ENCODE assay signal across 11 cellular contexts in the genomic region with DNA sequence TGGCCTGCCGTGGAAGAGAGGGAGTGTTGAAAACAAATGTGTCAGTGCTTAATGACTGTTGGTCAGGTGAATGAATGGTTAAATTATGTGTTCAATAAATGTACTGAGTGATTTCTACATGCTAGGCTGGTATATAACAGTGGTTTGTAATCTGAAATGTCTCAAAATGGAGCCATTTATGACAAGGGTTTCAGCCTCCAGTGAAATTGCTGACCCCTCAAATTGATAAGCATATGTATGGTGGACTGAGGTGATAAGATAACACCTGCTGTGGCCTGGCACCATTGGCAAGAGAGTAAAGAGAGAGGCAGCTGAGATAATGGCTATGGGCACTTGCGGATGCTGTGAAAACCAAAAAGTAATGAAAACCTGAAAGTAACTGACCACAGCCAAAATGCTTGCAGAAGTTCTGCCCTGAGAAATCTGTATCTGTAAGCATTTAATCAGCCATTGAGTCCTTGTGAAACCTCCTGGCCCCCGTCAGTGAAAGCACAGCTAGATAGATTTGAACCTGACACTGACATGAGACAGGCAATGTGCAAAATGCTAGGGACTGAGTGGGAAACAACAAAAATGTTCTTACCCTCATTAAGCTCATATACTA. TPM values are rescaled to one million over a fixed set of nuclear protein-coding genes. Genes with fewer than 3 reads are reported as not detected.
DNase-seq lines count a peak whose midpoint lies in the region; ATAC-seq, FAIRE-seq and TF ChIP-seq lines count a peak whose summit lies in the region.
"Had no signal": no experiment of that assay in that cellular context is flagged by ENCODE, and none has a peak within 500 bp of the region (broad histone marks: within the 10 kb centered on the region; RNA-seq: fewer than 3 reads in every experiment).

No MANE protein-coding gene starts in this region.

- WGBS in H1 (ENCODE audit: extremely low coverage in 1 of 2, insufficient coverage in 1 of 2, insufficient read length in 1 of 2, insufficient replicate concordance in 2 of 2, low coverage in 1 of 2, low lambda C conversion rate in 2 of 2, missing lambda C conversion rate in 1 of 2), 2 experiments = 74% methylated on average over 3 of the region's 3 CpGs; no CpG with 5 or more reads in 1 of the 2 experiments

- H2AK5ac ChIP-seq in H1 (ENCODE audit: low read depth, low read length) = no peak overlapping the region

- peak overlapping the region; percentile 1 for H2BK120ac ChIP-seq in H1 (replicated peaks; ENCODE audit: low read depth, low read length)

- H2BK20ac ChIP-seq in H1 (ENCODE audit: low read length) = no peak overlapping the region; the same call in 1 of the 2 replicates

- no peak overlapping the region for H3K9ac ChIP-seq in H1 (replicated peaks in 1 of 4; ENCODE audit: extremely low read depth in 1 of 4, low read depth in 3 of 4, low read length in 3 of 4)

- ATAC-seq in GM21447 (IDR thresholded peaks at IDR 0.05; ENCODE audit: unreplicated experiment) = peak; percentile 39
- ATAC-seq in HG03457 (IDR thresholded peaks at IDR 0.05; ENCODE audit: unreplicated experiment) = peak; percentile 46

- peaks cover 6 to 21% (median 20%) of the 10 kb centered on the region in 4 experiments; a peak in 6 of 7 replicates for H3K4me1 ChIP-seq in H1 (replicated peaks in 1 of 4; ENCODE audit: control insufficient read depth in 3 of 4, insufficient read depth in 4 of 4, low read length in 3 of 4)

- no peak for TF ChIP-seq EP300 in H1 (IDR thresholded peaks at IDR 0.05; ENCODE audit: borderline replicate concordance in 1 of 2, low read depth in 2 of 2, low read length in 2 of 2)

- H3K27ac ChIP-seq in H1 (ENCODE audit: low read depth, low read length) = no peak overlapping the region
- H3K27ac ChIP-seq: stomach had no signal

- POLR2A ChIA-PET in H1 (lab: Charles Lee; ENCODE audit: partially characterized antibody) = interaction anchor here (0.5 to 22.8 kb wide), 8 partner anchors 8 to 151 kb away, joined by 3 to 468 read pairs (median 4); no protein-coding TSS in a partner anchor

- no peak overlapping the region for H2AFZ ChIP-seq in H1 (ENCODE audit: low read length)

- peaks cover 10% of the 10 kb centered on the region for H3K23me2 ChIP-seq in H1 (ENCODE audit: low read depth, low read length)

- no peaks in the 10 kb centered on the region for H3K9me3 ChIP-seq in H1 (ENCODE audit: insufficient read depth in 2 of 2, low read depth in 1 of 2, low read length in 1 of 2)
- H3K9me3 ChIP-seq: stomach had no signal

- H3K79me2 ChIP-seq in H1 (ENCODE audit: control insufficient read depth in 1 of 2, insufficient read depth in 2 of 2, low read length in 2 of 2) = peaks cover 0 to 41% of the 10 kb centered on the region in 2 experiments; a peak in 3 of 4 replicates

- no peaks in the 10 kb centered on the region for H3K79me1 ChIP-seq in H1 (ENCODE audit: low read depth, low read length)

- no peak overlapping the region for H3K23ac ChIP-seq in H1 (ENCODE audit: insufficient read length)

- H3K4ac ChIP-seq in H1 (replicated peaks; ENCODE audit: insufficient read length, low read depth, low read length) = no peak overlapping the region

- no peak overlapping the region for H3K4me3 ChIP-seq in H1 (ENCODE audit: extremely low read depth in 1 of 4, insufficient read depth in 2 of 4, low read depth in 3 of 4, low read length in 4 of 4)
- H3K4me3 ChIP-seq: stomach had no signal

- no peaks in the 10 kb centered on the region for H3K27me3 ChIP-seq in H1 (replicated peaks in 1 of 4; ENCODE audit: control insufficient read depth in 3 of 4, extremely low read depth in 1 of 4, insufficient read depth in 3 of 4, low read length in 3 of 4)

- no peak overlapping the region for H3K14ac ChIP-seq in H1 (ENCODE audit: insufficient read length)

- no peaks in the 10 kb centered on the region for H4K20me1 ChIP-seq in H1 (replicated peaks in 1 of 2; ENCODE audit: control insufficient read depth in 1 of 2, insufficient read depth in 2 of 2, low read length in 2 of 2)

- CTCF ChIA-PET in H1 (lab: Charles Lee; ENCODE audit: partially characterized antibody) = no interaction called here

- TF ChIP-seq RAD21 in H1 (IDR thresholded peaks at IDR 0.05 in 1 of 2, conservative IDR thresholded peaks at IDR 0.05 in 1 of 2; ENCODE audit: low read depth in 2 of 2, low read length in 2 of 2) = no peak

- H3K36me3 ChIP-seq in H1 (ENCODE audit: control insufficient read depth in 2 of 4, insufficient read depth in 4 of 4, low read length in 3 of 4) = peaks cover 0 to 3% (median 0%) of the 10 kb centered on the region in 4 experiments; a peak in 1 of 8 replicates
- H3K36me3 ChIP-seq: stomach had no signal

- H2BK12ac ChIP-seq in H1 (ENCODE audit: low read depth, low read length) = no peak overlapping the region

- no peak overlapping the region for H4K8ac ChIP-seq in H1 (ENCODE audit: extremely low read depth, insufficient read depth, low read length)

- TF ChIP-seq POLR2A in H1 (IDR thresholded peaks at IDR 0.05; ENCODE audit: control extremely low read depth in 1 of 2, low read depth in 2 of 2, low read length in 2 of 2) = no peak

- H2BK15ac ChIP-seq in H1 (ENCODE audit: low read length) = no peak overlapping the region

- no peak overlapping the region for H2BK5ac ChIP-seq in H1 (ENCODE audit: low read depth, low read length)

- no peak overlapping the region for H3K18ac ChIP-seq in H1 (ENCODE audit: extremely low read depth, low read length)

- H3K4me2 ChIP-seq in H1 (ENCODE audit: insufficient read depth in 1 of 2, low read depth in 2 of 2, low read length in 2 of 2) = peak overlapping the region in 1 of 2 experiments; percentile 84; a peak in 1 of 4 replicates

- TF ChIP-seq CTCF in GM13977 (IDR thresholded peaks at IDR 0.05; ENCODE audit: extremely low read depth, insufficient read depth, missing control alignments) = no peak
- TF ChIP-seq CTCF in H1 (IDR thresholded peaks at IDR 0.05; ENCODE audit: control extremely low read depth in 1 of 3, insufficient read depth in 1 of 3, low read depth in 1 of 3, low read length in 3 of 3) = no peak

- H3K56ac ChIP-seq in H1 (replicated peaks; ENCODE audit: insufficient read length, low read depth, low read length) = no peak overlapping the region

- FAIRE-seq in H1 (lab: Jason Lieb, UNC) = no peak

- H4K91ac ChIP-seq in H1 (replicated peaks; ENCODE audit: insufficient read length, low read length) = no peak overlapping the region

- peak; percentile 58 for DNase-seq in GM13977 (ENCODE audit: low spot score)
- DNase-seq in H1 (ENCODE audit: low read depth in 1 of 2, low spot score in 2 of 2) = no peak
- no peak for DNase-seq in NCI-H510A (lab: John Stamatoyannopoulos, UW)
- no peak for DNase-seq in A172 (ENCODE audit: low spot score)
- DNase-seq in cerebellum (ENCODE audit: low spot score) = no peak
- no peak for DNase-seq in hepatic stellate cell (ENCODE audit: low spot score)
- DNase-seq: activated naive CD4-positive, alpha-beta T cell treated with Interleukin-2 at 50 U/mL for 16 hours; NCI-H226; stomach had no signal

- in situ Hi-C loops in GM13977 (cut with MboI; ENCODE audit: low pct_unique_long_range_greater_than_20kb, low sequenced_read_pairs, unreplicated experiment) = no loop called here

- no peak overlapping the region for H4K5ac ChIP-seq in H1 (ENCODE audit: insufficient read length, low read depth, low read length)

TF ChIP-seq in H1, 55 proteins besides CTCF, POLR2A, EP300 and RAD21 (continues in another document):
- no peak for TF ChIP-seq POLR2AphosphoS5 (IDR thresholded peaks at IDR 0.05; ENCODE audit: low read depth, low read length)
- no peak for TF ChIP-seq SRF (IDR thresholded peaks at IDR 0.05; ENCODE audit: low read depth, low read length)
- no peak for TF ChIP-seq CEBPB (IDR thresholded peaks at IDR 0.05; ENCODE audit: low read depth, low read length)
- TF ChIP-seq JUN (IDR thresholded peaks at IDR 0.05; ENCODE audit: low read depth, low read length) = no peak
- no peak for TF ChIP-seq BRCA1 (IDR thresholded peaks at IDR 0.05; ENCODE audit: low read depth, low read length)
- TF ChIP-seq SIX5 (IDR thresholded peaks at IDR 0.05; ENCODE audit: low read depth, low read length) = no peak
- no peak for TF ChIP-seq BCL11A (IDR thresholded peaks at IDR 0.05; ENCODE audit: low read depth in 2 of 2, low read length in 2 of 2)
- no peak for TF ChIP-seq HDAC2 (IDR thresholded peaks at IDR 0.05; ENCODE audit: borderline replicate concordance in 1 of 2, low read depth in 2 of 2, low read length in 2 of 2)
- TF ChIP-seq, protein P1, sequence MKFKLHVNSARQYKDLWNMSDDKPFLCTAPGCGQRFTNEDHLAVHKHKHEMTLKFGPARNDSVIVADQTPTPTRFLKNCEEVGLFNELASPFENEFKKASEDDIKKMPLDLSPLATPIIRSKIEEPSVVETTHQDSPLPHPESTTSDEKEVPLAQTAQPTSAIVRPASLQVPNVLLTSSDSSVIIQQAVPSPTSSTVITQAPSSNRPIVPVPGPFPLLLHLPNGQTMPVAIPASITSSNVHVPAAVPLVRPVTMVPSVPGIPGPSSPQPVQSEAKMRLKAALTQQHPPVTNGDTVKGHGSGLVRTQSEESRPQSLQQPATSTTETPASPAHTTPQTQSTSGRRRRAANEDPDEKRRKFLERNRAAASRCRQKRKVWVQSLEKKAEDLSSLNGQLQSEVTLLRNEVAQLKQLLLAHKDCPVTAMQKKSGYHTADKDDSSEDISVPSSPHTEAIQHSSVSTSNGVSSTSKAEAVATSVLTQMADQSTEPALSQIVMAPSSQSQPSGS (IDR thresholded peaks at IDR 0.05; ENCODE audit: low read length) = no peak
- no peak for TF ChIP-seq GABPA (IDR thresholded peaks at IDR 0.05; ENCODE audit: borderline replicate concordance, insufficient read depth, low read length)
- TF ChIP-seq TBP (IDR thresholded peaks at IDR 0.05; ENCODE audit: low read depth, low read length) = no peak
- TF ChIP-seq SUZ12 (IDR thresholded peaks at IDR 0.05; ENCODE audit: low read length) = no peak
- TF ChIP-seq KDM5A (IDR thresholded peaks at IDR 0.05; ENCODE audit: low read length) = no peak
- TF ChIP-seq SIRT6 (IDR thresholded peaks at IDR 0.05; ENCODE audit: low read length) = no peak
- no peak for TF ChIP-seq CTBP2 (IDR thresholded peaks at IDR 0.05; ENCODE audit: borderline replicate concordance, insufficient read depth, insufficient read length, low read length)
- TF ChIP-seq FOSL1 (IDR thresholded peaks at IDR 0.05; ENCODE audit: insufficient read depth, low read depth, low read length) = no peak

RNA-seq across cellular contexts. Expression of a gene that starts 1.4 kb away (rescaled TPM):
- 256 and 263 TPM in 2 replicates for total RNA-seq in H1 (2021; fragmentation: NEBNext Ultra II Directional; extraction: Animal tissue kit (Norgen Biotek cat#: 25700))
- 16.0 and 19.7 TPM in 2 replicates for polyA plus RNA-seq in H1 (2011; rRNA removed)
- 23.2 TPM for polyA plus RNA-seq in H1 (2011; cell fraction: cytosol; rRNA removed)
- polyA plus RNA-seq in H1 (2011; cell fraction: nucleus; rRNA removed) = 32.6 TPM
- polyA plus RNA-seq in H1 (2012, experiment 1 of 2) = 67.2 to 119 TPM (median 97.2 TPM) in 4 replicates
- 9.2 TPM for polyA plus RNA-seq in H1 (2012, experiment 2 of 2)
- 131 TPM for polyA plus RNA-seq in H1 (2013, experiment 1 of 2)
- polyA plus RNA-seq in H1 (2013, experiment 2 of 2) = 113 TPM
- polyA minus RNA-seq in H1 (2011; rRNA and poly(A)+ RNA removed) = 84.4 and 126 TPM in 2 replicates
- polyA minus RNA-seq in H1 (2011; cell fraction: cytosol; rRNA and poly(A)+ RNA removed) = 64.7 TPM
- 186 TPM for polyA minus RNA-seq in H1 (2011; cell fraction: nucleus; rRNA and poly(A)+ RNA removed)
- 15.8 and 32.8 TPM in 2 replicates for total RNA-seq in A172 (2014; rRNA removed; shearing (Covaris generic))
- 50.1 TPM for total RNA-seq in cerebellum
